8 cellular contexts compared by ENCODE assay signal in genomic region chr2:143259368-143259958, GRCh38.
DNase-seq lines count a peak whose midpoint lies in the region; ATAC-seq lines count a peak whose summit lies in the region.

No MANE protein-coding gene starts in this region.

- H3K4me3 Mint-ChIP-seq in activated CD4-positive, alpha-beta T cell treated with anti-CD3 and anti-CD28 coated beads, Interleukin-2, amount 10 ng/mL, durations not matched to agents 24 days and 14 days = peak overlapping the region; percentile 80

- peak; percentile 76 for ATAC-seq in Right ventricle myocardium superior (ENCODE audit: poor library complexity)
- ATAC-seq in HG03139 (IDR thresholded peaks at IDR 0.05; ENCODE audit: unreplicated experiment) = peak; percentile 38

- DNase-seq in Right ventricle myocardium superior (peak; percentile 48), cardiac septum (ENCODE audit: low spot score) (no peak), NCI-H446 treated with DMSO at 0.1 percent for 48 hours (lab: John Stamatoyannopoulos, UW) (peak; percentile 81), dermis blood vessel endothelial cell (peak; percentile 77), lung microvascular endothelial cell (ENCODE audit: low read depth in 2 of 2) (peak; percentile 60 to 65)
- DNase-seq in activated CD4-positive, alpha-beta T cell treated with anti-CD3 and anti-CD28 coated beads, Interleukin-2, amount 10 ng/mL, durations not matched to agents 24 days and 14 days = peak; percentile 92
- peak; percentile 37 to 52 for DNase-seq in stimulated activated CD8-positive, alpha-beta memory T cell treated with anti-CD3 and anti-CD28 coated beads, Interleukin-2, amount 100 ng/mL, for 1 hour (ENCODE audit: low read depth in 2 of 2)

- intact Hi-C loops in Right ventricle myocardium superior (cut with DNase I) = loop anchor here (10.0 kb wide), 1 partner anchor 225 kb away; no protein-coding TSS in a partner anchor
- intact Hi-C loops in cardiac septum (cut with DNase I) = loop anchor here (5.0 to 10.0 kb wide), 2 partner anchors 147 to 225 kb away; no protein-coding TSS in a partner anchor
- intact Hi-C loops in activated CD4-positive, alpha-beta T cell treated with anti-CD3 and anti-CD28 coated beads, Interleukin-2, amount 10 ng/mL, durations not matched to agents 24 days and 14 days (cut with micrococcal nuclease) = loop anchor here (1.0 to 10.0 kb wide), 9 partner anchors 25 to 1075 kb away; a partner anchor contains a TSS

- peaks cover 18% of the 10 kb centered on the region for H3K36me3 Mint-ChIP-seq in activated CD4-positive, alpha-beta T cell treated with anti-CD3 and anti-CD28 coated beads, Interleukin-2, amount 10 ng/mL, durations not matched to agents 24 days and 14 days (ENCODE audit: low read depth)

- H3K9me3 Mint-ChIP-seq in activated CD4-positive, alpha-beta T cell treated with anti-CD3 and anti-CD28 coated beads, Interleukin-2, amount 10 ng/mL, durations not matched to agents 24 days and 14 days = peaks cover 3% of the 10 kb centered on the region

- peak overlapping the region; percentile 95 for H3K27ac Mint-ChIP-seq in activated CD4-positive, alpha-beta T cell treated with anti-CD3 and anti-CD28 coated beads, Interleukin-2, amount 10 ng/mL, durations not matched to agents 24 days and 14 days

- no peaks in the 10 kb centered on the region for H3K27me3 Mint-ChIP-seq in activated CD4-positive, alpha-beta T cell treated with anti-CD3 and anti-CD28 coated beads, Interleukin-2, amount 10 ng/mL, durations not matched to agents 24 days and 14 days

- H3K4me1 Mint-ChIP-seq in activated CD4-positive, alpha-beta T cell treated with anti-CD3 and anti-CD28 coated beads, Interleukin-2, amount 10 ng/mL, durations not matched to agents 24 days and 14 days = peaks cover 66% of the 10 kb centered on the region
